ENCODE assay signal across 17 cellular contexts in the genomic region with DNA sequence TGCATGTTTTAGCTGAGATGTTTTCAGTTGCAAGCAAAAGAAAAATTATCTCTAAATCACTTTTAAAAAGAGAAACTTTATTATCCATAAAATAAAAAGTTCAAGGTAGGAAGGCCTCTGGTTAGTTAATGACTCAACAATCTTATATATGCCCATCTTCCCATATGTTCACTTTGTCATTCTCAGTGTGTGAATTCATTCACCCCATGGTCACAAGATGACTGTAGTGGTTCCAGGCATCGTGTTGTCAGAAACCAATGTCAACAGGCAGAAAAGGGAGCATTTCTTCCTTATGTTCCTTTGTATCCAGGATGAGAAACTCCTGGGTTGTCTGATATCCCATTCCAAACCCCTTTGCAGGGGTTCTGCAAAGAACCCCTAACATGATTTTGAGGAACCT.
"Had no signal": no experiment of that assay in that cellular context is flagged by ENCODE, and none has a peak within 500 bp of the region (broad histone marks: within the 10 kb centered on the region; RNA-seq: fewer than 3 reads in every experiment).

No MANE protein-coding gene starts in this region.

- H3K4me1 ChIP-seq: pancreas, psoas muscle had no signal

- H3K27me3 Mint-ChIP-seq: activated CD4-positive, alpha-beta memory T cell treated with anti-CD3 and anti-CD28 coated beads for 36 hours had no signal

- H3K27ac ChIP-seq: pancreas, psoas muscle, right atrium auricular region, tibial nerve had no signal

- H3K4me3 ChIP-seq: mucosa of descending colon, pancreas, psoas muscle, right atrium auricular region, tibial nerve had no signal

- H3K9me3 ChIP-seq: mucosa of descending colon, pancreas, psoas muscle, right atrium auricular region, tibial nerve had no signal

- H3K36me3 Mint-ChIP-seq: activated CD4-positive, alpha-beta memory T cell treated with anti-CD3 and anti-CD28 coated beads for 36 hours; activated naive CD8-positive, alpha-beta T cell treated with anti-CD3 and anti-CD28 coated beads, Interleukin-2, amount 10 ng/mL, durations not matched to agents 7 days and 5 days had no signal

- H3K27me3 ChIP-seq: pancreas, right atrium auricular region, tibial nerve had no signal

- H3K4me3 Mint-ChIP-seq: activated CD4-positive, alpha-beta memory T cell treated with anti-CD3 and anti-CD28 coated beads for 36 hours; activated naive CD4-positive, alpha-beta T cell treated with anti-CD3 and anti-CD28 coated beads for 36 hours; activated naive CD8-positive, alpha-beta T cell treated with anti-CD3 and anti-CD28 coated beads, Interleukin-2, amount 10 ng/mL, durations not matched to agents 7 days and 5 days; endodermal cell; nephron progenitor cell had no signal

- H3K36me3 ChIP-seq: pancreas, right atrium auricular region, tibial nerve had no signal

- H3K4me1 Mint-ChIP-seq: nephron progenitor cell had no signal

- H3K9me3 Mint-ChIP-seq: activated CD4-positive, alpha-beta memory T cell treated with anti-CD3 and anti-CD28 coated beads for 36 hours; activated naive CD4-positive, alpha-beta T cell treated with anti-CD3 and anti-CD28 coated beads for 36 hours; activated naive CD8-positive, alpha-beta T cell treated with anti-CD3 and anti-CD28 coated beads, Interleukin-2, amount 10 ng/mL, durations not matched to agents 7 days and 5 days; endodermal cell; nephron progenitor cell had no signal

- DNase-seq: activated effector memory CD4-positive, alpha-beta T cell treated with Interleukin-2 at 50 U/mL for 16 hours; activated naive CD8-positive, alpha-beta T cell treated with anti-CD3 and anti-CD28 coated beads, Interleukin-2, amount 10 ng/mL, durations not matched to agents 7 days and 5 days; amniotic stem cell; cerebellar nuclear complex; cortex of kidney; endodermal cell; mesendoderm; nephron progenitor cell; pancreas; psoas muscle; stimulated activated naive CD8-positive, alpha-beta T cell treated with anti-CD3 and anti-CD28 coated beads, Interleukin-15, Interleukin-2, amounts not matched to agents 100 U/mL and 50 U/mL, for 24 hours; substantia nigra had no signal

- H3K27ac Mint-ChIP-seq: activated CD4-positive, alpha-beta memory T cell treated with anti-CD3 and anti-CD28 coated beads for 36 hours; activated naive CD4-positive, alpha-beta T cell treated with anti-CD3 and anti-CD28 coated beads for 36 hours; activated naive CD8-positive, alpha-beta T cell treated with anti-CD3 and anti-CD28 coated beads, Interleukin-2, amount 10 ng/mL, durations not matched to agents 7 days and 5 days; endodermal cell; nephron progenitor cell had no signal
